9 cellular contexts compared by ENCODE assay signal in genomic region chr13:35720690-35721554, GRCh38.
A peak's percentile ranks its signal among the peaks of the same experiment; 100 is the strongest.
DNase-seq lines count a peak whose midpoint lies in the region; ATAC-seq and TF ChIP-seq lines count a peak whose summit lies in the region.
"Had no signal": no experiment of that assay in that cellular context is flagged by ENCODE, and none has a peak within 500 bp of the region (broad histone marks: within the 10 kb centered on the region; RNA-seq: fewer than 3 reads in every experiment).

No MANE protein-coding gene starts in this region.

- no peak overlapping the region for H3K27ac ChIP-seq in caudate nucleus (ENCODE audit: low read depth, low read length)
- H3K27ac ChIP-seq: skin epidermis had no signal

- ATAC-seq in left lobe of liver = peak; percentile 85

- peak overlapping the region; percentile 27 for H3K4me3 ChIP-seq in AG10803 (ENCODE audit: low read length)
- H3K4me3 ChIP-seq: skin epidermis had no signal

- in situ Hi-C loops in GM13976 (cut with MboI; ENCODE audit: low sequenced_read_pairs, unreplicated experiment) = loop anchor here (25.0 kb wide), 1 partner anchor 509 kb away; no protein-coding TSS in a partner anchor
- in situ Hi-C loops in SK-MEL-5 (cut with HindIII; ENCODE audit: low pct_unique_long_range_greater_than_20kb, low sequenced_read_pairs) = no loop called here

- peak; percentile 67 for DNase-seq in AG10803 (ENCODE audit: low read depth)
- peak; percentile 70 for DNase-seq in GM13976 (ENCODE audit: low spot score)
- peak; percentile 59 for DNase-seq in HuH-7 (ENCODE audit: low spot score)
- DNase-seq in SK-MEL-5 (ENCODE audit: low read depth, low spot score) = peak; percentile 73
- peak in 49 of 61 donors; percentile 2 to 52 (median 24) for DNase-seq in caudate nucleus (lab: John Stamatoyannopoulos, UW)
- DNase-seq in left lobe of liver (ENCODE audit: low spot score) = peak; percentile 48
- peak; percentile 5 for DNase-seq in stimulated activated CD8-positive, alpha-beta memory T cell treated with anti-CD3 and anti-CD28 coated beads, Interleukin-15, amount 100 ng/mL, for 24 hours (ENCODE audit: low read depth)
- no peak for DNase-seq in MV-4-11 (lab: John Stamatoyannopoulos, UW)

- TF ChIP-seq CTCF in AG10803 (conservative IDR thresholded peaks at IDR 0.05; ENCODE audit: low read length) (peak; percentile 97), GM13976 (IDR thresholded peaks at IDR 0.05; ENCODE audit: borderline replicate concordance, control extremely low read depth, extremely low read depth, insufficient read depth, missing control alignments) (peak; percentile 64)
